24 cellular contexts compared by ENCODE assay signal in genomic region chr12:29537292-29537691, GRCh38. TPM values are rescaled to one million over a fixed set of nuclear protein-coding genes. Genes with fewer than 3 reads are reported as not detected.
A peak's percentile ranks its signal among the peaks of the same experiment; 100 is the strongest.
DNase-seq lines count a peak whose midpoint lies in the region; TF ChIP-seq lines count a peak whose summit lies in the region.
"Had no signal": no experiment of that assay in that cellular context is flagged by ENCODE, and none has a peak within 500 bp of the region (broad histone marks: within the 10 kb centered on the region; RNA-seq: fewer than 3 reads in every experiment).

No MANE protein-coding gene starts in this region.

- intact Hi-C loops in cardiac septum (cut with DNase I) = no loop called here
- intact Hi-C loops in thyroid gland (cut with DNase I) = no loop called here

- H3K27ac ChIP-seq in thyroid gland = no peak overlapping the region
- H3K27ac ChIP-seq: dorsolateral prefrontal cortex, neural progenitor cell, prostate gland, tibial artery had no signal

- no peaks in the 10 kb centered on the region for H3K9me3 ChIP-seq in thyroid gland
- H3K9me3 ChIP-seq: prostate gland, tibial artery had no signal

- TF ChIP-seq CTCF in GM13977 (IDR thresholded peaks at IDR 0.05; ENCODE audit: extremely low read depth, insufficient read depth, missing control alignments) (no peak), thyroid gland (IDR thresholded peaks at IDR 0.05) (no peak)

- H3K4me3 ChIP-seq in thyroid gland (replicated peaks in 1 of 3) = no peak overlapping the region
- H3K4me3 ChIP-seq: dorsolateral prefrontal cortex, neural progenitor cell, prostate gland, tibial artery had no signal

- WGBS in thyroid gland, 2 donors = 75 to 85% methylated on average over 2 of the region's 2 CpGs

- in situ Hi-C loops in GM13977 (cut with MboI; ENCODE audit: low pct_unique_long_range_greater_than_20kb, low sequenced_read_pairs, unreplicated experiment) = no loop called here

- no peaks in the 10 kb centered on the region for H3K27me3 ChIP-seq in thyroid gland
- H3K27me3 ChIP-seq: dorsolateral prefrontal cortex, neural progenitor cell, tibial artery had no signal

- H3K36me3 ChIP-seq in thyroid gland = no peaks in the 10 kb centered on the region
- H3K36me3 ChIP-seq: neural progenitor cell, prostate gland had no signal

- TF ChIP-seq POLR2A in thyroid gland (IDR thresholded peaks at IDR 0.05) = no peak

- DNase-seq in A172 (ENCODE audit: low spot score) (peak; percentile 41), LHCN-M2 (ENCODE audit: low read depth) (peak; percentile 38), dermis blood vessel endothelial cell (peak; percentile 29), hepatic stellate cell (ENCODE audit: low spot score) (peak; percentile 17), cardiac septum (ENCODE audit: low spot score) (no peak), GM13977 (ENCODE audit: low spot score) (no peak), thyroid gland (no peak), NCI-H2196 treated with DMSO at 0.1 percent for 48 hours (lab: John Stamatoyannopoulos, UW; ENCODE audit: unreplicated experiment) (no peak)
- DNase-seq: 8988T; activated CD4-positive, alpha-beta T cell treated with anti-CD3 and anti-CD28 coated beads, Interleukin-2, amount 50 U/mL, for 1 hour; activated naive CD4-positive, alpha-beta T cell treated with anti-CD3 and anti-CD28 coated beads, Interleukin-2, amount 10 ng/mL, durations not matched to agents 7 days and 5 days; DND-41; dorsolateral prefrontal cortex; MM.1S; NCI-H1417; NCI-H2081; NCI-H446 treated with DMSO at 0.1 percent for 48 hours; SHP77; stimulated activated naive CD8-positive, alpha-beta T cell treated with anti-CD3 and anti-CD28 coated beads, Interleukin-15, amount 100 ng/mL, for 72 hours; T1000; tibial artery had no signal

- no peaks in the 10 kb centered on the region for H3K4me1 ChIP-seq in thyroid gland
- H3K4me1 ChIP-seq: neural progenitor cell, prostate gland had no signal

RNA-seq across cellular contexts. Expression of gene OVCH1, which starts 39.8 kb away (rescaled TPM):
- not detected in 2 replicates for total RNA-seq in A172 (2014; rRNA removed; shearing (Covaris generic))
- total RNA-seq in LHCN-M2 (2014; rRNA removed) (0.11 and 0.38 TPM in 2 replicates), dermis blood vessel endothelial cell (not detected in 2 replicates), cardiac septum (not detected), thyroid gland (1 to 10 TPM in 1 of 4 donors, under 1 TPM in 3; 0.22 to 3.0 (median 0.28) TPM)
- polyA plus RNA-seq in LHCN-M2 (2012) = not detected
- total RNA-seq: OCI-LY7, prostate gland had no signal

Comparison
In these comparisons a context has a peak if more than half of its experiments do, and no peak if none do; other contexts are left out.
1. DNase-seq: peak in A172 (single experiment), LHCN-M2 (single experiment), dermis blood vessel endothelial cell (single experiment) and hepatic stellate cell (single experiment); none in cardiac septum (single experiment), GM13977 (single experiment), thyroid gland (0 of 2) and NCI-H2196 treated with DMSO at 0.1 percent for 48 hours (single experiment).